In genomic region chr2:105674859-105675541, GRCh38 we compare ENCODE assay signal across 18 cellular contexts.
A peak's percentile ranks its signal among the peaks of the same experiment; 100 is the strongest.
DNase-seq lines count a peak whose midpoint lies in the region; FAIRE-seq and TF ChIP-seq lines count a peak whose summit lies in the region.
"Had no signal": no experiment of that assay in that cellular context is flagged by ENCODE, and none has a peak within 500 bp of the region (broad histone marks: within the 10 kb centered on the region; RNA-seq: fewer than 3 reads in every experiment).

No MANE protein-coding gene starts in this region.

- peak; percentile 23 for FAIRE-seq in urothelium cell line (lab: Jason Lieb, UNC)
- FAIRE-seq: H54 had no signal

- no peaks in the 10 kb centered on the region for H3K9me3 Mint-ChIP-seq in activated naive CD8-positive, alpha-beta T cell treated with anti-CD3 and anti-CD28 coated beads for 36 hours
- no peaks in the 10 kb centered on the region for H3K9me3 Mint-ChIP-seq in endothelial cell (ENCODE audit: unreplicated experiment)
- H3K9me3 Mint-ChIP-seq: IgD-negative memory B cell had no signal

- peak overlapping the region; percentile 77 for H3K27ac Mint-ChIP-seq in activated naive CD8-positive, alpha-beta T cell treated with anti-CD3 and anti-CD28 coated beads for 36 hours
- no peak overlapping the region for H3K27ac Mint-ChIP-seq in endothelial cell (ENCODE audit: unreplicated experiment)

- H3K27me3 Mint-ChIP-seq in activated naive CD8-positive, alpha-beta T cell treated with anti-CD3 and anti-CD28 coated beads for 36 hours, result no peaks in the 10 kb centered on the region
- peaks cover 7% of the 10 kb centered on the region for H3K27me3 Mint-ChIP-seq in endothelial cell (ENCODE audit: unreplicated experiment)

- no peak for TF ChIP-seq CTCF in endothelial cell (IDR thresholded peaks at IDR 0.05; ENCODE audit: unreplicated experiment)

- peaks cover 21% of the 10 kb centered on the region for H3K4me1 Mint-ChIP-seq in activated naive CD8-positive, alpha-beta T cell treated with anti-CD3 and anti-CD28 coated beads for 36 hours
- H3K4me1 Mint-ChIP-seq in endothelial cell (ENCODE audit: unreplicated experiment), result peaks cover 10% of the 10 kb centered on the region
- H3K4me1 Mint-ChIP-seq: IgD-negative memory B cell had no signal

- H3K36me3 Mint-ChIP-seq in activated naive CD8-positive, alpha-beta T cell treated with anti-CD3 and anti-CD28 coated beads for 36 hours, result no peaks in the 10 kb centered on the region
- no peaks in the 10 kb centered on the region for H3K36me3 Mint-ChIP-seq in endothelial cell (ENCODE audit: low read depth, unreplicated experiment)

- peak; percentile 29 for DNase-seq in stimulated activated naive CD4-positive, alpha-beta T cell treated with Interleukin-2 at 50 U/mL for 16 hours (lab: John Stamatoyannopoulos, UW)
- no peak for DNase-seq in stimulated activated naive CD4-positive, alpha-beta T cell (lab: John Stamatoyannopoulos, UW)
- peak; percentile 60 for DNase-seq in activated naive CD8-positive, alpha-beta T cell treated with anti-CD3 and anti-CD28 coated beads for 36 hours
- DNase-seq in stimulated activated CD4-positive, alpha-beta T cell treated with anti-CD3 and anti-CD28 coated beads, Interleukin-12 subunit alpha, Interleukin-12 subunit beta, amount 100 ng/mL, for 48 hours (ENCODE audit: low read depth in 2 of 3, low spot score in 1 of 3), result peak; percentile 31 to 52 (median 34)
- no peak for DNase-seq in urothelium cell line (ENCODE audit: low spot score)
- DNase-seq in NCI-H1417 treated with DMSO at 0.1 percent for 48 hours (lab: John Stamatoyannopoulos, UW), result no peak
- no peak for DNase-seq in midbrain (lab: John Stamatoyannopoulos, UW)
- no peak for DNase-seq in endothelial cell (ENCODE audit: low spot score)
- DNase-seq: brain microvascular endothelial cell; hippocampal formation; left cardiac atrium; NCI-H2171; NK-92 treated with Interleukin-12 subunit alpha and Interleukin-12 subunit beta, amount 100 ng/mL, for 24 hours; psoas muscle; SHP77 treated with DMSO at 0.1 percent for 48 hours; testis had no signal

- no peak overlapping the region for H3K4me3 Mint-ChIP-seq in activated naive CD8-positive, alpha-beta T cell treated with anti-CD3 and anti-CD28 coated beads for 36 hours
- H3K4me3 Mint-ChIP-seq in endothelial cell (ENCODE audit: unreplicated experiment), result no peak overlapping the region
- H3K4me3 Mint-ChIP-seq: IgD-negative memory B cell had no signal

Comparison
In these comparisons a context has a peak if more than half of its experiments do, and no peak if none do; other contexts are left out.
1. DNase-seq: peak in stimulated activated naive CD4-positive, alpha-beta T cell treated with Interleukin-2 at 50 U/mL for 16 hours (single experiment), activated naive CD8-positive, alpha-beta T cell treated with anti-CD3 and anti-CD28 coated beads for 36 hours (single experiment) and stimulated activated CD4-positive, alpha-beta T cell treated with anti-CD3 and anti-CD28 coated beads, Interleukin-12 subunit alpha, Interleukin-12 subunit beta, amount 100 ng/mL, for 48 hours (3 of 3); none in stimulated activated naive CD4-positive, alpha-beta T cell (0 of 6), urothelium cell line (single experiment), NCI-H1417 treated with DMSO at 0.1 percent for 48 hours (single experiment), midbrain (single experiment) and endothelial cell (single experiment).